In the genomic region with DNA sequence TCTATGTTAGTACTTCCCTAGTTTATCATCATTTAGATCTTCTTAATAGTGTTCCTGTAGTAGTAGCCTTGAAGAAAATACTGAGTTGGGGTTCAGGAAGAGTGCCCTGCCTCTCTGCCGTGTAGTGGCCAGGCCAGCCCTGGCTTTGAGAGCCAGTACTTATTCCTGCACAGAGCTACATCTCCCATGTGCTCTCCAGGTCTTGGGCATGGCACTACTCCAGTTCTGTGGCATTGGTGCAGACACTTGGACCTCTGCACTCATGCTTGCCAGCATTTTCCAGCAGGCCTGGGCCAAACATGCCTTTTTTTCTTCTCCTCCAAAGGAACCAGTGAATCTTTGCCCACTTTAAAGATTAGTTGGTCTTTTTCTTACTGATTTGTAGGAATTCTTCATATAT, we compare ENCODE assay signal across 22 cellular contexts. TPM values are rescaled to one million over a fixed set of nuclear protein-coding genes. Genes with fewer than 3 reads are reported as not detected.
"Had no signal": no experiment of that assay in that cellular context is flagged by ENCODE, and none has a peak within 500 bp of the region (broad histone marks: within the 10 kb centered on the region; RNA-seq: fewer than 3 reads in every experiment).

No MANE protein-coding gene starts in this region.

- H3K9ac ChIP-seq: parathyroid adenoma had no signal

- ATAC-seq: right lobe of liver; stimulated activated naive B cell treated with anti-CD40 and anti-IgM and Interleukin-4, amounts not matched to agents 10 μg/mL and 1 μg/mL and 100 μg/mL, for 72 hours; upper lobe of right lung; WTC11 had no signal

- FAIRE-seq: islet of Langerhans had no signal

- H3K36me3 ChIP-seq: right lobe of liver, upper lobe of right lung had no signal

- H3K27ac ChIP-seq: parathyroid adenoma, right lobe of liver, upper lobe of right lung had no signal

- H3K27me3 ChIP-seq: right lobe of liver, upper lobe of right lung had no signal

- H3K9me3 ChIP-seq: right lobe of liver, upper lobe of right lung had no signal

- H3K4me3 ChIP-seq: right lobe of liver, smooth muscle cell, upper lobe of right lung had no signal

- H3K4me2 ChIP-seq: smooth muscle cell had no signal

- DNase-seq: activated gamma-delta T cell treated with Interleukin-2 at 50 U/mL for 16 hours; activated T-cell treated with anti-CD3 and anti-CD28 coated beads, Interleukin-2, amount 50 U/mL, for 1 hour; anterior cingulate cortex; cortex of kidney; foreskin melanocyte; mesenchymal stem cell; nephron progenitor cell; nucleus accumbens; right lobe of liver; stimulated activated CD4-positive, alpha-beta T cell treated with anti-CD3 and anti-CD28 coated beads, Interleukin-15, amount 100 ng/mL, for 24 hours; stimulated activated naive B cell treated with anti-CD40 and anti-IgM and Interleukin-4, amounts not matched to agents 10 μg/mL and 1 μg/mL and 100 μg/mL, for 72 hours; T-helper 1 cell; upper lobe of right lung had no signal

- H3K4me1 ChIP-seq: parathyroid adenoma, upper lobe of right lung had no signal

RNA-seq across cellular contexts. Expression of gene GNGT1, which starts 20.4 kb away (rescaled TPM):
- total RNA-seq: lower leg skin, mononuclear cell, pulmonary artery endothelial cell, right lobe of liver, smooth muscle cell, subcutaneous adipose tissue, upper lobe of right lung had no signal
- polyA plus RNA-seq: esophagus, smooth muscle cell had no signal

RNA-seq across cellular contexts. Expression of gene TFPI2, which starts 36.2 kb away (rescaled TPM):
- total RNA-seq: mononuclear cell had no signal
